Comparison of ENCODE assay signal across 1 cellular context in genomic region chr19:33795370-33796163, GRCh38.
A peak's percentile ranks its signal among the peaks of the same experiment; 100 is the strongest.
TF ChIP-seq lines count a peak whose summit lies in the region.

No MANE protein-coding gene starts in this region.

TF ChIP-seq in HepG2, 621 proteins besides CTCF, POLR2A, EP300 and RAD21 (continued from another document and continues in another):
- no peak for TF ChIP-seq ZNF232 (CRISPR knock-in tag; IDR thresholded peaks at IDR 0.05; ENCODE audit: borderline replicate concordance)
- no peak for TF ChIP-seq RCOR2 (CRISPR knock-in tag; IDR thresholded peaks at IDR 0.05)
- peak; percentile 79; the same call in 1 of the 2 replicates for TF ChIP-seq KDM2A (CRISPR knock-in tag; IDR thresholded peaks at IDR 0.05; ENCODE audit: borderline replicate concordance, low read depth)
- peak; percentile 56 for TF ChIP-seq ZMYM4 (CRISPR knock-in tag; IDR thresholded peaks at IDR 0.05)
- TF ChIP-seq ZNF329 (CRISPR knock-in tag; IDR thresholded peaks at IDR 0.05; ENCODE audit: low read depth): peak; percentile 28; the same call in 1 of the 2 replicates
- TF ChIP-seq ZSCAN5A (CRISPR knock-in tag; IDR thresholded peaks at IDR 0.05; ENCODE audit: borderline replicate concordance): no peak
- TF ChIP-seq POLR2G (IDR thresholded peaks at IDR 0.05; ENCODE audit: low read depth, low read length): peak; percentile 71
- TF ChIP-seq ZBTB33 (CRISPR knock-in tag; IDR thresholded peaks at IDR 0.05): no peak
- no peak for TF ChIP-seq ZSCAN20 (CRISPR knock-in tag; IDR thresholded peaks at IDR 0.05; ENCODE audit: borderline replicate concordance)
- TF ChIP-seq HDAC1 (CRISPR knock-in tag; IDR thresholded peaks at IDR 0.05): peak; percentile 78
- 0 out of 2 replicates have a peak, but pooled peaks have one; percentile 17 for TF ChIP-seq SKIL (CRISPR knock-in tag; IDR thresholded peaks at IDR 0.05; ENCODE audit: borderline replicate concordance)
- TF ChIP-seq FOXJ3 (CRISPR knock-in tag; IDR thresholded peaks at IDR 0.05; ENCODE audit: borderline replicate concordance): no peak
- no peak for TF ChIP-seq ZFP1 (CRISPR knock-in tag; IDR thresholded peaks at IDR 0.05)
- TF ChIP-seq ZNF260 (CRISPR knock-in tag; IDR thresholded peaks at IDR 0.05; ENCODE audit: borderline replicate concordance, low read depth): no peak
- TF ChIP-seq NPAS2 (CRISPR knock-in tag; IDR thresholded peaks at IDR 0.05; ENCODE audit: borderline replicate concordance): no peak
- TF ChIP-seq HNF4G (IDR thresholded peaks at IDR 0.05; ENCODE audit: borderline replicate concordance, low read depth, low read length): 0 out of 2 replicates have a peak, but pooled peaks have one; percentile 3
- no peak for TF ChIP-seq HNF4G (CRISPR knock-in tag; IDR thresholded peaks at IDR 0.05; ENCODE audit: borderline replicate concordance, low read depth)
- no peak for TF ChIP-seq MBD4 (IDR thresholded peaks at IDR 0.05; ENCODE audit: borderline replicate concordance, low read length)
- peak; percentile 37; the same call in 1 of the 2 replicates for TF ChIP-seq SALL1 (CRISPR knock-in tag; IDR thresholded peaks at IDR 0.05)
- peak; percentile 81 for TF ChIP-seq ZBTB2 (CRISPR knock-in tag; IDR thresholded peaks at IDR 0.05; ENCODE audit: low read depth)
- peak; percentile 71 for TF ChIP-seq SAP130 (CRISPR knock-in tag; IDR thresholded peaks at IDR 0.05; ENCODE audit: low read depth)
- TF ChIP-seq ZFP82 (CRISPR knock-in tag; IDR thresholded peaks at IDR 0.05; ENCODE audit: borderline replicate concordance): peak; percentile 62; the same call in 1 of the 2 replicates
- TF ChIP-seq ZNF501 (CRISPR knock-in tag; IDR thresholded peaks at IDR 0.05): no peak
- no peak for TF ChIP-seq FLYWCH1 (CRISPR knock-in tag; IDR thresholded peaks at IDR 0.05)
- TF ChIP-seq TIGD3 (CRISPR knock-in tag; IDR thresholded peaks at IDR 0.05; ENCODE audit: borderline replicate concordance): no peak
- peak; percentile 79 for TF ChIP-seq AGO2 (optimal IDR thresholded peaks at IDR 0.05; ENCODE audit: low read depth, low read length)
- no peak for TF ChIP-seq MEIS1 (CRISPR knock-in tag; IDR thresholded peaks at IDR 0.05; ENCODE audit: borderline replicate concordance)
- no peak for TF ChIP-seq ZNF572 (CRISPR knock-in tag; IDR thresholded peaks at IDR 0.05)
- TF ChIP-seq RBFOX2 (IDR thresholded peaks at IDR 0.05; ENCODE audit: low read depth, low read length): peak; percentile 85
- no peak for TF ChIP-seq PREB (CRISPR knock-in tag; IDR thresholded peaks at IDR 0.05)
- TF ChIP-seq ZNF703 (CRISPR knock-in tag; IDR thresholded peaks at IDR 0.05; ENCODE audit: borderline replicate concordance): no peak; the same call in 1 of the 2 replicates
- peak; percentile 57 for TF ChIP-seq SKI (IDR thresholded peaks at IDR 0.05; ENCODE audit: partially characterized antibody)
- peak; percentile 44 for TF ChIP-seq PHF21A (CRISPR knock-in tag; IDR thresholded peaks at IDR 0.05)
- no peak for TF ChIP-seq ZNF83 (CRISPR knock-in tag; IDR thresholded peaks at IDR 0.05; ENCODE audit: borderline replicate concordance)
- no peak for TF ChIP-seq BRF2 (CRISPR knock-in tag; IDR thresholded peaks at IDR 0.05)
- TF ChIP-seq POGK (CRISPR knock-in tag; conservative IDR thresholded peaks at IDR 0.05): peak; percentile 58; the same call in 1 of the 2 replicates
- TF ChIP-seq DMAP1 (CRISPR knock-in tag; IDR thresholded peaks at IDR 0.05): peak; percentile 54
- no peak for TF ChIP-seq ZMAT5 (CRISPR knock-in tag; IDR thresholded peaks at IDR 0.05; ENCODE audit: borderline replicate concordance, low read depth)
- 0 out of 2 replicates have a peak, but pooled peaks have one; percentile 24 for TF ChIP-seq ZNF747 (CRISPR knock-in tag; IDR thresholded peaks at IDR 0.05; ENCODE audit: borderline replicate concordance)
- peak; percentile 48; the same call in 1 of the 3 replicates for TF ChIP-seq MXI1 (IDR thresholded peaks at IDR 0.05; ENCODE audit: borderline replicate concordance, low read depth, low read length)
- no peak for TF ChIP-seq ZNF343 (CRISPR knock-in tag; IDR thresholded peaks at IDR 0.05)
- TF ChIP-seq ZNF383 (CRISPR knock-in tag; IDR thresholded peaks at IDR 0.05; ENCODE audit: borderline replicate concordance): no peak
- no peak for TF ChIP-seq ZNF382 (CRISPR knock-in tag; IDR thresholded peaks at IDR 0.05; ENCODE audit: borderline replicate concordance)
- TF ChIP-seq TGIF2 (CRISPR knock-in tag; IDR thresholded peaks at IDR 0.05): no peak
- no peak for TF ChIP-seq ZNF296 (CRISPR knock-in tag; conservative IDR thresholded peaks at IDR 0.05)
- TF ChIP-seq MATR3 (CRISPR knock-in tag; IDR thresholded peaks at IDR 0.05): no peak
- no peak for TF ChIP-seq NRL (CRISPR knock-in tag; IDR thresholded peaks at IDR 0.05; ENCODE audit: borderline replicate concordance)
- TF ChIP-seq ZNF644 (CRISPR knock-in tag; IDR thresholded peaks at IDR 0.05; ENCODE audit: low read depth): no peak
- TF ChIP-seq CENPT (CRISPR knock-in tag; IDR thresholded peaks at IDR 0.05; ENCODE audit: low read depth): no peak
- peak; percentile 68; the same call in 1 of the 2 replicates for TF ChIP-seq MTA1 (CRISPR knock-in tag; IDR thresholded peaks at IDR 0.05; ENCODE audit: borderline replicate concordance)
- TF ChIP-seq ZNF816 (CRISPR knock-in tag; IDR thresholded peaks at IDR 0.05; ENCODE audit: borderline replicate concordance): peak; percentile 71; the same call in 1 of the 2 replicates
- TF ChIP-seq NR3C1 (CRISPR knock-in tag; IDR thresholded peaks at IDR 0.05): no peak
- TF ChIP-seq RELA (CRISPR knock-in tag; IDR thresholded peaks at IDR 0.05): no peak
- TF ChIP-seq HNRNPK (IDR thresholded peaks at IDR 0.05; ENCODE audit: low read depth, low read length, poor library complexity, severe bottlenecking): peak; percentile 98
- peak; percentile 58; the same call in 1 of the 2 replicates for TF ChIP-seq ZFY (CRISPR knock-in tag; IDR thresholded peaks at IDR 0.05)
- TF ChIP-seq ZNF777 (CRISPR knock-in tag; IDR thresholded peaks at IDR 0.05): 0 out of 2 replicates have a peak, but pooled peaks have one; percentile 20
- peak; percentile 69 for TF ChIP-seq MAZ (IDR thresholded peaks at IDR 0.05; ENCODE audit: borderline replicate concordance, low read depth, low read length)
- TF ChIP-seq MAZ (CRISPR knock-in tag; IDR thresholded peaks at IDR 0.05; ENCODE audit: low read depth): peak; percentile 91; the same call in 1 of the 2 replicates
- TF ChIP-seq TFDP1 (CRISPR knock-in tag; IDR thresholded peaks at IDR 0.05; ENCODE audit: borderline replicate concordance): peak; percentile 68; the same call in 1 of the 2 replicates
- no peak for TF ChIP-seq ZNF546 (CRISPR knock-in tag; conservative IDR thresholded peaks at IDR 0.05)
- no peak for TF ChIP-seq PAF1 (CRISPR knock-in tag; IDR thresholded peaks at IDR 0.05)
- TF ChIP-seq ZFP41 (CRISPR knock-in tag; IDR thresholded peaks at IDR 0.05; ENCODE audit: borderline replicate concordance): no peak
